Comparison of ENCODE assay signal across 1 cellular context in the genomic region with DNA sequence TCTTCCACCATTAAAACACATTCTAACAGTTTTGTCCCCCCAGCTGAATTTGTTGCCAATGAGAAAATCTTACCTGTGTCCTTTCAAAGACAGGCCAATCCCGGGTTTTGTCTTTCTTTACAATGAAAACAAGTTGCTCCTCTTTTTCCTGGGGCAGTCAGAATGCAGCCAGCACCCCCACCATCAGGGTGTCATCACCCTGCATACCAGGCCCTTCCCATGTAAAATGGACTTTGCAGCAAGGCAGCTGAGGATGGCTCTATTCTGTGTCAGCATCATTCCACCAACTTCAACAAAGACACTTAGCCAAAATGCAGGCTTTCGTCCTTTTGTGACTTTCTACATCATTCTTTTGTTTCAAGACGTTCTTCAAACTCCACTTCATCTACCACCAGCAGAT.
TF ChIP-seq lines count a peak whose summit lies in the region.

No MANE protein-coding gene starts in this region.

TF ChIP-seq in GM23338, 12 proteins besides CTCF, POLR2A, EP300 and RAD21 (continued from another document):
- TF ChIP-seq, protein P1, sequence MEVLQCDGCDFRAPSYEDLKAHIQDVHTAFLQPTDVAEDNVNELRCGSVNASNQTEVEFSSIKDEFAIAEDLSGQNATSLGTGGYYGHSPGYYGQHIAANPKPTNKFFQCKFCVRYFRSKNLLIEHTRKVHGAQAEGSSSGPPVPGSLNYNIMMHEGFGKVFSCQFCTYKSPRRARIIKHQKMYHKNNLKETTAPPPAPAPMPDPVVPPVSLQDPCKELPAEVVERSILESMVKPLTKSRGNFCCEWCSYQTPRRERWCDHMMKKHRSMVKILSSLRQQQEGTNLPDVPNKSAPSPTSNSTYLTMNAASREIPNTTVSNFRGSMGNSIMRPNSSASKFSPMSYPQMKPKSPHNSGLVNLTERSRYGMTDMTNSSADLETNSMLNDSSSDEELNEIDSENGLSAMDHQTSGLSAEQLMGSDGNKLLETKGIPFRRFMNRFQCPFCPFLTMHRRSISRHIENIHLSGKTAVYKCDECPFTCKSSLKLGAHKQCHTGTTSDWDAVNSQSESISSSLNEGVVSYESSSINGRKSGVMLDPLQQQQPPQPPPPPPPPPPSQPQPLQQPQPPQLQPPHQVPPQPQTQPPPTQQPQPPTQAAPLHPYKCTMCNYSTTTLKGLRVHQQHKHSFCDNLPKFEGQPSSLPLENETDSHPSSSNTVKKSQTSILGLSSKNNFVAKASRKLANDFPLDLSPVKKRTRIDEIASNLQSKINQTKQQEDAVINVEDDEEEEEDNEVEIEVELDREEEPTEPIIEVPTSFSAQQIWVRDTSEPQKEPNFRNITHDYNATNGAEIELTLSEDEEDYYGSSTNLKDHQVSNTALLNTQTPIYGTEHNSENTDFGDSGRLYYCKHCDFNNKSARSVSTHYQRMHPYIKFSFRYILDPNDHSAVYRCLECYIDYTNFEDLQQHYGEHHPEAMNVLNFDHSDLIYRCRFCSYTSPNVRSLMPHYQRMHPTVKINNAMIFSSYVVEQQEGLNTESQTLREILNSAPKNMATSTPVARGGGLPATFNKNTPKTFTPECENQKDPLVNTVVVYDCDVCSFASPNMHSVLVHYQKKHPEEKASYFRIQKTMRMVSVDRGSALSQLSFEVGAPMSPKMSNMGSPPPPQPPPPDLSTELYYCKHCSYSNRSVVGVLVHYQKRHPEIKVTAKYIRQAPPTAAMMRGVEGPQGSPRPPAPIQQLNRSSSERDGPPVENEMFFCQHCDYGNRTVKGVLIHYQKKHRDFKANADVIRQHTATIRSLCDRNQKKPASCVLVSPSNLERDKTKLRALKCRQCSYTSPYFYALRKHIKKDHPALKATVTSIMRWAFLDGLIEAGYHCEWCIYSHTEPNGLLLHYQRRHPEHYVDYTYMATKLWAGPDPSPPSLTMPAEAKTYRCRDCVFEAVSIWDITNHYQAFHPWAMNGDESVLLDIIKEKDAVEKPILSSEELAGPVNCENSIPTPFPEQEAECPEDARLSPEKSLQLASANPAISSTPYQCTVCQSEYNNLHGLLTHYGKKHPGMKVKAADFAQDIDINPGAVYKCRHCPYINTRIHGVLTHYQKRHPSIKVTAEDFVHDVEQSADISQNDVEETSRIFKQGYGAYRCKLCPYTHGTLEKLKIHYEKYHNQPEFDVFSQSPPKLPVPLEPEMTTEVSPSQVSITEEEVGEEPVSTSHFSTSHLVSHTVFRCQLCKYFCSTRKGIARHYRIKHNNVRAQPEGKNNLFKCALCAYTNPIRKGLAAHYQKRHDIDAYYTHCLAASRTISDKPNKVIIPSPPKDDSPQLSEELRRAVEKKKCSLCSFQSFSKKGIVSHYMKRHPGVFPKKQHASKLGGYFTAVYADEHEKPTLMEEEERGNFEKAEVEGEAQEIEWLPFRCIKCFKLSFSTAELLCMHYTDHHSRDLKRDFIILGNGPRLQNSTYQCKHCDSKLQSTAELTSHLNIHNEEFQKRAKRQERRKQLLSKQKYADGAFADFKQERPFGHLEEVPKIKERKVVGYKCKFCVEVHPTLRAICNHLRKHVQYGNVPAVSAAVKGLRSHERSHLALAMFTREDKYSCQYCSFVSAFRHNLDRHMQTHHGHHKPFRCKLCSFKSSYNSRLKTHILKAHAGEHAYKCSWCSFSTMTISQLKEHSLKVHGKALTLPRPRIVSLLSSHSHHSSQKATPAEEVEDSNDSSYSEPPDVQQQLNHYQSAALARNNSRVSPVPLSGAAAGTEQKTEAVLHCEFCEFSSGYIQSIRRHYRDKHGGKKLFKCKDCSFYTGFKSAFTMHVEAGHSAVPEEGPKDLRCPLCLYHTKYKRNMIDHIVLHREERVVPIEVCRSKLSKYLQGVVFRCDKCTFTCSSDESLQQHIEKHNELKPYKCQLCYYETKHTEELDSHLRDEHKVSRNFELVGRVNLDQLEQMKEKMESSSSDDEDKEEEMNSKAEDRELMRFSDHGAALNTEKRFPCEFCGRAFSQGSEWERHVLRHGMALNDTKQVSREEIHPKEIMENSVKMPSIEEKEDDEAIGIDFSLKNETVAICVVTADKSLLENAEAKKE (CRISPR knock-in tag; IDR thresholded peaks at IDR 0.05) = no peak
- TF ChIP-seq NANOG (IDR thresholded peaks at IDR 0.05; ENCODE audit: borderline replicate concordance) = no peak
- no peak for TF ChIP-seq POLR2AphosphoS5 (IDR thresholded peaks at IDR 0.05; ENCODE audit: low read depth)
- TF ChIP-seq EZH2phosphoT487 (IDR thresholded peaks at IDR 0.05; ENCODE audit: unreplicated experiment) = no peak
- no peak for TF ChIP-seq JUNB (IDR thresholded peaks at IDR 0.05; ENCODE audit: unreplicated experiment)
- TF ChIP-seq ZNF331 (CRISPR knock-in tag; IDR thresholded peaks at IDR 0.05; ENCODE audit: low read depth) = no peak
- no peak for TF ChIP-seq STAT1 (IDR thresholded peaks at IDR 0.05; ENCODE audit: unreplicated experiment)
- TF ChIP-seq ZNF114 (CRISPR knock-in tag; IDR thresholded peaks at IDR 0.05) = no peak
- no peak for TF ChIP-seq EZH2 (IDR thresholded peaks at IDR 0.05; ENCODE audit: low read depth, unreplicated experiment)
